In the genomic region with DNA sequence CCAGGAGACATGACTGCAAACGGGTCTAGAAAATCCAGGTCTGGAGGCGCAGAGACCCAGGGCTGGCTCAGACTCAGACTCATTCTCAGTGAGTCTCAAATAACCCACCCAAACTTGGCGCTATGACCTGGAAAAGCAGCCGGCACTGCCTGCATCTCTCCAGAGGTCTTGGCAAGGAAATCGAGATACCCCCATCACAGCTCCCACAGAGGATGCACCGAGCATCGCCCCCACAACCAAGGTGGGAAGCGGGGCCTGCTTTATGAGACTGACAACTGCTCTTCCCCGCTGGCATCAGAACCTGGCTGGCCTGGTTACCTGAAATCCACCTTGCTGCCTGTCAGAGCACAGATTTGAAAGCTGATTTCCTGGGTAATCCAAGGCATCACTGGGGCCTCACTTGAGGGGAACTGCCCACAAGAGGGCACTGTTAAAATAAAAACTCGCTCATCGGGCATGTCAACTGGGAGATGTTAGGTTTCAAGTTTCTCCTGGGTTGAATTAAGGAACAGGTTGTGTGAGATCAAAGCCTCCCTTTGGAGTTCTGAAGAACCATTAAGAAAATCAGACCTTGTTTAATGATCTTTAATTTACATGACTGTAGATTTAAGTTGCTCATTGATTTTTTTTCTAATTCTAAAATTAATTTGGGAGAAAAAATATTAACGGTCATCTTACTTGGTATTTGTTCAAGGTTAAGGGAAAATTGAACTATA, we compare ENCODE assay signal across 8 cellular contexts. TPM values are rescaled to one million over a fixed set of nuclear protein-coding genes. Genes with fewer than 3 reads are reported as not detected.
DNase-seq lines count a peak whose midpoint lies in the region; ATAC-seq and TF ChIP-seq lines count a peak whose summit lies in the region.

No MANE protein-coding gene starts in this region.

- no peak for TF ChIP-seq POLR2A in NB4 (IDR thresholded peaks at IDR 0.05; ENCODE audit: extremely low read depth, insufficient read length)

- H3K9me3 Mint-ChIP-seq in progenitor cell of endocrine pancreas (ENCODE audit: low read depth): no peaks in the 10 kb centered on the region

- peaks cover 13% of the 10 kb centered on the region for H3K36me3 Mint-ChIP-seq in progenitor cell of endocrine pancreas (ENCODE audit: insufficient read depth)

- H3K4me3 Mint-ChIP-seq in progenitor cell of endocrine pancreas (ENCODE audit: low read depth): no peak overlapping the region

- ATAC-seq in HG03135 (IDR thresholded peaks at IDR 0.05; ENCODE audit: unreplicated experiment) (no peak), HG03457 (IDR thresholded peaks at IDR 0.05; ENCODE audit: unreplicated experiment) (no peak)

- no peaks in the 10 kb centered on the region for H3K27me3 Mint-ChIP-seq in progenitor cell of endocrine pancreas

- H3K27ac Mint-ChIP-seq in progenitor cell of endocrine pancreas: peak overlapping the region; percentile 42

- peaks cover 3% of the 10 kb centered on the region for H3K4me1 Mint-ChIP-seq in progenitor cell of endocrine pancreas (ENCODE audit: low read depth)

- DNase-seq in AG09309 (ENCODE audit: low read depth) (peak; percentile 8), GM12865 (ENCODE audit: low read depth) (peak; percentile 54), NB4 (ENCODE audit: low read depth) (peak; percentile 46), SW480 (ENCODE audit: low spot score) (peak; percentile 60), foreskin fibroblast (peak; percentile 14 to 61), progenitor cell of endocrine pancreas (ENCODE audit: low spot score, unreplicated experiment) (no peak)

- TF ChIP-seq CTCF in AG09309 (IDR thresholded peaks at IDR 0.05; ENCODE audit: control insufficient read depth, insufficient read depth, low read depth, low read length, missing control alignments): peak; percentile 71
- peak; percentile 43 for TF ChIP-seq CTCF in GM12865 (IDR thresholded peaks at IDR 0.05; ENCODE audit: insufficient read depth, low read depth, low read length, missing control alignments)
- peak; percentile 57 for TF ChIP-seq CTCF in NB4 (IDR thresholded peaks at IDR 0.05; ENCODE audit: low read depth, low read length)
- peak; percentile 63 for TF ChIP-seq CTCF in foreskin fibroblast (IDR thresholded peaks at IDR 0.05; ENCODE audit: low read depth, low read length)
- TF ChIP-seq CTCF in progenitor cell of endocrine pancreas (IDR thresholded peaks at IDR 0.05; ENCODE audit: unreplicated experiment): peak; percentile 74

- H3K4me3 ChIP-seq in AG09309 (ENCODE audit: control insufficient read depth, low read depth, low read length) (no peak overlapping the region), GM12865 (ENCODE audit: low read depth, low read length) (no peak overlapping the region), NB4 (ENCODE audit: low read depth, low read length) (no peak overlapping the region), foreskin fibroblast (ENCODE audit: low read depth in 1 of 2, low read length in 2 of 2) (no peak overlapping the region)

RNA-seq across cellular contexts. Expression of gene KIF16B, which starts 55.0 kb away (rescaled TPM):
- total RNA-seq in progenitor cell of endocrine pancreas: 10.8 and 13.0 TPM in 2 replicates
